10 cellular contexts compared by ENCODE assay signal in genomic region chr1:64282353-64282752, GRCh38.
DNase-seq lines count a peak whose midpoint lies in the region; ATAC-seq, FAIRE-seq and TF ChIP-seq lines count a peak whose summit lies in the region.
"Had no signal": no experiment of that assay in that cellular context is flagged by ENCODE, and none has a peak within 500 bp of the region (broad histone marks: within the 10 kb centered on the region; RNA-seq: fewer than 3 reads in every experiment).

No MANE protein-coding gene starts in this region.

- TF ChIP-seq POLR2A in lower leg skin (IDR thresholded peaks at IDR 0.05), result no peak

- no peak for ATAC-seq in psoas muscle
- no peak for ATAC-seq in GM18498 (IDR thresholded peaks at IDR 0.05; ENCODE audit: unreplicated experiment)
- no peak for ATAC-seq in GM19395 (IDR thresholded peaks at IDR 0.05; ENCODE audit: unreplicated experiment)

- no peaks in the 10 kb centered on the region for H3K27me3 ChIP-seq in bronchial epithelial cell (ENCODE audit: control insufficient read depth, insufficient read depth, low read length)
- no peaks in the 10 kb centered on the region for H3K27me3 ChIP-seq in psoas muscle (ENCODE audit: insufficient read depth in 3 of 3, low read length in 2 of 3)
- H3K27me3 ChIP-seq: esophagus muscularis mucosa, MG63 had no signal

- no peak overlapping the region for H3K27ac ChIP-seq in psoas muscle
- H3K27ac ChIP-seq: esophagus muscularis mucosa had no signal

- TF ChIP-seq CTCF in bronchial epithelial cell (IDR thresholded peaks at IDR 0.05; ENCODE audit: insufficient read depth, low read length, severe bottlenecking) (no peak), psoas muscle (IDR thresholded peaks at IDR 0.05) (no peak), lower leg skin (IDR thresholded peaks at IDR 0.05) (no peak)

- H3K36me3 ChIP-seq in bronchial epithelial cell (ENCODE audit: control insufficient read depth, insufficient read depth, low read length) (no peaks in the 10 kb centered on the region), psoas muscle (ENCODE audit: insufficient read depth in 1 of 2, low read depth in 1 of 2) (no peaks in the 10 kb centered on the region)
- H3K36me3 ChIP-seq: esophagus muscularis mucosa, MG63 had no signal

- DNase-seq in HT-29 (ENCODE audit: low spot score) (peak; percentile 51), NCI-H2227 treated with DMSO at 0.1 percent for 48 hours (lab: John Stamatoyannopoulos, UW) (peak; percentile 65), bronchial epithelial cell (ENCODE audit: low read depth) (peak; percentile 50), psoas muscle (peak; percentile 27 to 50), lower leg skin (ENCODE audit: low spot score in 2 of 2) (no peak)
- DNase-seq: MG63 had no signal

- intact Hi-C loops in psoas muscle (cut with DNase I) (no loop called here), lower leg skin (cut with DNase I; ENCODE audit: low total_unique reads) (no loop called here)

- WGBS in psoas muscle, 3 donors, result 30 to 43% (median 32%) methylated on average over 4 of the region's 4 CpGs
- WGBS in lower leg skin, 2 donors, result 21 to 30% methylated on average over 4 of the region's 4 CpGs

- no peak for FAIRE-seq in bronchial epithelial cell (lab: Jason Lieb, UNC)
- FAIRE-seq: astrocyte had no signal

- no peaks in the 10 kb centered on the region for H3K9me3 ChIP-seq in psoas muscle
- H3K9me3 ChIP-seq: esophagus muscularis mucosa, MG63 had no signal

- H3K4me3 ChIP-seq in bronchial epithelial cell (ENCODE audit: low read depth, low read length) (no peak overlapping the region), psoas muscle (no peak overlapping the region), lower leg skin (ENCODE audit: low read depth, poor library complexity, severe bottlenecking) (no peak overlapping the region)
- H3K4me3 ChIP-seq: esophagus muscularis mucosa, MG63 had no signal

- H3K4me1 ChIP-seq in psoas muscle, result no peaks in the 10 kb centered on the region

Comparison
In these comparisons a context has a peak if more than half of its experiments do, and no peak if none do; other contexts are left out.
1. DNase-seq: peak in HT-29 (single experiment), NCI-H2227 treated with DMSO at 0.1 percent for 48 hours (single experiment), bronchial epithelial cell (single experiment) and psoas muscle (2 of 2); none in lower leg skin (0 of 2).